In the genomic region with DNA sequence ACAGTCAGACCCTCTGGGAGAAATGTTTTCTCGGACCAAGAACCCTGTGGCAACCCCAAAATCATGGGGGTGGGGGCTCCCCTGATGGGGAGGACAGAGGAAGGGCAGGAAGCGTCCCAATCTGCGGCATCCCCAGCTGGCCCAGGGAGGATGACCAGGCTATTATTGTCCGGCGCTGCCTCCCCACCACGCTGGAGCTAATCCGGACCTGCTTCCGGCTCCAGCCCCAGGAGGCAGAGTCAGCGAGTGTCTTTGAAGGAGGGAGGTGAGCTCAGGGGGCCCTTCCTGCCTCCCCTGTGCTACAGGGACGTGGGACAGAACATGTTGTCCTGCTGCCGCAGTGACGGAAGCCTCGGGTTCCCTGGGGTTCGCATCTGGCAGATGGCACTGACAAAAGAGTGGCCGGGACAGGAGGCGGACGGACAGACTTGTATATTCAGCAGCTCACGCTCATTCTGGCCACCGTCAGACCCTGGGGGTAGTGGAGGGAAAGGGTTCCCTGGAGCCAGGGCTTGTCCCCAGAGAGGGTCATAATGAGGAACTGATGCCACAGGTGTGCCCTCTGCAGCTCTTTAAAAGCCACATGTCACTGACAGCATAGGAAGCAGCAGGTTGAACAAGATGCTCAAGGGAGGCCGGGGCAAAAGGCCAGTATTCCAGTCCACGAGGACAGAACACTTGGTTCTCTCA, we compare ENCODE assay signal across 12 cellular contexts. TPM values are rescaled to one million over a fixed set of nuclear protein-coding genes. Genes with fewer than 3 reads are reported as not detected.
A peak's percentile ranks its signal among the peaks of the same experiment; 100 is the strongest.
DNase-seq lines count a peak whose midpoint lies in the region; ATAC-seq and TF ChIP-seq lines count a peak whose summit lies in the region.
"Had no signal": no experiment of that assay in that cellular context is flagged by ENCODE, and none has a peak within 500 bp of the region (broad histone marks: within the 10 kb centered on the region; RNA-seq: fewer than 3 reads in every experiment).

No MANE protein-coding gene starts in this region.

- no peak overlapping the region for H3K27ac Mint-ChIP-seq in stimulated activated naive B cell treated with anti-CD40 and anti-IgM and Interleukin-4, amounts not matched to agents 10 μg/mL and 1 μg/mL and 100 μg/mL, for 72 hours
- H3K27ac Mint-ChIP-seq: CD14-positive monocyte had no signal

- H3F3A ChIP-seq in GM23248 (ENCODE audit: insufficient read depth), result no peaks in the 10 kb centered on the region

- H3K4me3 ChIP-seq in GM23248 (no peak overlapping the region), liver (ENCODE audit: low read depth in 1 of 3, low read length in 3 of 3) (no peak overlapping the region), coronary artery (no peak overlapping the region)

- H3K27me3 Mint-ChIP-seq in stimulated activated naive B cell treated with anti-CD40 and anti-IgM and Interleukin-4, amounts not matched to agents 10 μg/mL and 1 μg/mL and 100 μg/mL, for 72 hours, result no peaks in the 10 kb centered on the region

- no peak overlapping the region for H3K4me3 Mint-ChIP-seq in stimulated activated naive B cell treated with anti-CD40 and anti-IgM and Interleukin-4, amounts not matched to agents 10 μg/mL and 1 μg/mL and 100 μg/mL, for 72 hours
- H3K4me3 Mint-ChIP-seq: CD14-positive monocyte had no signal

- H4K20me1 ChIP-seq in GM23248 (ENCODE audit: insufficient read depth), result no peaks in the 10 kb centered on the region

- peaks cover 0 to 4% of the 10 kb centered on the region in 2 donors for H3K4me1 Mint-ChIP-seq in stimulated activated naive B cell treated with anti-CD40 and anti-IgM and Interleukin-4, amounts not matched to agents 10 μg/mL and 1 μg/mL and 100 μg/mL, for 72 hours

- peak; percentile 58 to 70 for ATAC-seq in stimulated activated naive B cell treated with anti-CD40 and anti-IgM and Interleukin-4, amounts not matched to agents 10 μg/mL and 1 μg/mL and 100 μg/mL, for 72 hours (replicated peaks)
- no peak for ATAC-seq in HG02870 (IDR thresholded peaks at IDR 0.05; ENCODE audit: unreplicated experiment)

- 61 to 69% methylated on average over 20 to 21 of the region's 21 CpGs for WGBS in GM23248 (ENCODE audit: low coverage in 1 of 2, low lambda C conversion rate in 2 of 2, missing lambda C conversion rate in 2 of 2), 2 experiments
- 69% methylated on average over 21 of the region's 21 CpGs for WGBS in liver

- no peak overlapping the region for H3K9ac ChIP-seq in GM23248
- H3K9ac ChIP-seq in liver (ENCODE audit: low read depth in 1 of 2, low read length in 2 of 2), result no peak overlapping the region

- H3K27ac ChIP-seq in GM23248 (no peak overlapping the region), liver (ENCODE audit: low read depth in 1 of 2, low read length in 2 of 2) (peak overlapping the region; percentile 23 to 54), coronary artery (peak overlapping the region in 1 of 2 donors; percentile 46)

- no peak overlapping the region for H2AFZ ChIP-seq in GM23248

- H3K4me1 ChIP-seq in GM23248 (ENCODE audit: insufficient read depth) (peaks cover 9% of the 10 kb centered on the region; the same call in 1 of the 2 replicates), liver (ENCODE audit: control insufficient read depth in 4 of 4, insufficient read depth in 4 of 4, low read length in 3 of 4) (no peaks in the 10 kb centered on the region)

- peak in 1 of 2 donors; percentile 45 for TF ChIP-seq RAD21 in liver (IDR thresholded peaks at IDR 0.05)

- DNase-seq in GM23248 (peak; percentile 17), cerebellar cortex (ENCODE audit: low spot score) (peak; percentile 70), coronary artery (ENCODE audit: low spot score) (no peak), NCI-H1694 treated with DMSO at 0.1 percent for 48 hours (lab: John Stamatoyannopoulos, UW) (no peak)
- DNase-seq in stimulated activated naive B cell treated with anti-CD40 and anti-IgM and Interleukin-4, amounts not matched to agents 10 μg/mL and 1 μg/mL and 100 μg/mL, for 72 hours, result no peak
- no peak for DNase-seq in activated naive CD4-positive, alpha-beta T cell (lab: John Stamatoyannopoulos, UW)
- DNase-seq: activated effector memory CD4-positive, alpha-beta T cell treated with Interleukin-2 at 50 U/mL for 16 hours; NCI-H510A treated with DMSO at 0.1 percent for 48 hours; stimulated activated CD4-positive, alpha-beta T cell treated with anti-CD3 and anti-CD28 coated beads, Interleukin-12 subunit alpha, Interleukin-12 subunit beta, amount 100 ng/mL, for 4 hours had no signal

- H3K36me3 ChIP-seq in GM23248 (ENCODE audit: low read depth), result no peaks in the 10 kb centered on the region
- H3K36me3 ChIP-seq in liver (ENCODE audit: control insufficient read depth in 4 of 4, insufficient read depth in 3 of 4, low read depth in 1 of 4, low read length in 3 of 4), result no peaks in the 10 kb centered on the region

- no peaks in the 10 kb centered on the region for H3K9me2 ChIP-seq in GM23248 (ENCODE audit: insufficient read depth)

- no peak overlapping the region for H3K4me2 ChIP-seq in GM23248 (ENCODE audit: unreplicated experiment)

- in situ Hi-C loops in GM23248 (cut with MboI), result loop anchor here (25.0 kb wide), 2 partner anchors 654 to 779 kb away; no protein-coding TSS in a partner anchor

- H3K79me2 ChIP-seq in GM23248 (ENCODE audit: insufficient read depth), result no peaks in the 10 kb centered on the region

- TF ChIP-seq CTCF in liver (IDR thresholded peaks at IDR 0.05; ENCODE audit: low read depth, low read length, missing input control) (no peak), coronary artery (IDR thresholded peaks at IDR 0.05) (no peak)

- H3K27me3 ChIP-seq in GM23248 (replicated peaks; ENCODE audit: insufficient read depth) (peaks cover 8% of the 10 kb centered on the region), liver (ENCODE audit: control insufficient read depth in 4 of 4, insufficient read depth in 4 of 4, low read length in 3 of 4) (no peaks in the 10 kb centered on the region)

- H3K9me3 Mint-ChIP-seq in stimulated activated naive B cell treated with anti-CD40 and anti-IgM and Interleukin-4, amounts not matched to agents 10 μg/mL and 1 μg/mL and 100 μg/mL, for 72 hours, result no peaks in the 10 kb centered on the region

- no peaks in the 10 kb centered on the region for H3K9me3 ChIP-seq in GM23248 (ENCODE audit: low read depth)
- H3K9me3 ChIP-seq in liver (ENCODE audit: control insufficient read depth in 4 of 4, low read length in 3 of 4), result no peaks in the 10 kb centered on the region

- peaks cover 7 to 11% of the 10 kb centered on the region in 2 donors for H3K36me3 Mint-ChIP-seq in stimulated activated naive B cell treated with anti-CD40 and anti-IgM and Interleukin-4, amounts not matched to agents 10 μg/mL and 1 μg/mL and 100 μg/mL, for 72 hours
- H3K36me3 Mint-ChIP-seq: CD14-positive monocyte had no signal

TF ChIP-seq in liver, 16 proteins besides CTCF, POLR2A, EP300 and RAD21:
- TF ChIP-seq TAF1 (conservative IDR thresholded peaks at IDR 0.05) (no peak), HNF4A (conservative IDR thresholded peaks at IDR 0.05) (no peak), JUND (IDR thresholded peaks at IDR 0.05) (no peak), SP1 (IDR thresholded peaks at IDR 0.05) (peak; percentile 70), FOXA1 (IDR thresholded peaks at IDR 0.05) (no peak)
- TF ChIP-seq, protein P1, sequence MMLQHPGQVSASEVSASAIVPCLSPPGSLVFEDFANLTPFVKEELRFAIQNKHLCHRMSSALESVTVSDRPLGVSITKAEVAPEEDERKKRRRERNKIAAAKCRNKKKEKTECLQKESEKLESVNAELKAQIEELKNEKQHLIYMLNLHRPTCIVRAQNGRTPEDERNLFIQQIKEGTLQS (IDR thresholded peaks at IDR 0.05), result no peak

RNA-seq across cellular contexts. Expression of gene CDC42EP4, which starts 54.3 kb away (rescaled TPM):
- 30.6 and 34.6 TPM in 2 replicates for total RNA-seq in GM23248 (2014; rRNA removed; shearing (Covaris generic))
- polyA plus RNA-seq in GM23248 (2016; fragmentation: Nextera tagmentation; extraction: Ambion mirVana), result 31.2 and 35.4 TPM in 2 replicates
- total RNA-seq in liver, result 10 to 100 TPM; 27.5 to 31.0 TPM
- 10 to 100 TPM; 15.7 to 28.4 TPM for polyA plus RNA-seq in liver

Comparison
In these comparisons a context has a peak if more than half of its experiments do, and no peak if none do; other contexts are left out.
1. DNase-seq: peak in GM23248 (single experiment) and cerebellar cortex (single experiment); none in stimulated activated naive B cell treated with anti-CD40 and anti-IgM and Interleukin-4, amounts not matched to agents 10 μg/mL and 1 μg/mL and 100 μg/mL, for 72 hours (single experiment), coronary artery (single experiment), activated naive CD4-positive, alpha-beta T cell (0 of 4) and NCI-H1694 treated with DMSO at 0.1 percent for 48 hours (single experiment).